ENCODE assay signal across 24 cellular contexts in genomic region chr19:6318772-6319171, GRCh38. TPM values are rescaled to one million over a fixed set of nuclear protein-coding genes. Genes with fewer than 3 reads are reported as not detected.
DNase-seq lines count a peak whose midpoint lies in the region; TF ChIP-seq lines count a peak whose summit lies in the region.
"Had no signal": no experiment of that assay in that cellular context is flagged by ENCODE, and none has a peak within 500 bp of the region (broad histone marks: within the 10 kb centered on the region; RNA-seq: fewer than 3 reads in every experiment).

No MANE protein-coding gene starts in this region.

- H4K20me1 ChIP-seq in mammary epithelial cell (ENCODE audit: insufficient read depth, low read length): no peaks in the 10 kb centered on the region

- CTCF ChIA-PET in mammary epithelial cell (lab: Charles Lee; ENCODE audit: low non-redundant PET): no interaction called here

- H2AFZ ChIP-seq in mammary epithelial cell (ENCODE audit: low read depth, low read length): no peak overlapping the region

- DNase-seq in DMS53 (lab: John Stamatoyannopoulos, UW): peak; percentile 6
- no peak for DNase-seq in DMS53 treated with DMSO at 0.1 percent for 48 hours (lab: John Stamatoyannopoulos, UW; ENCODE audit: unreplicated experiment)
- DNase-seq in stimulated activated CD4-positive, alpha-beta T cell treated with anti-CD3 and anti-CD28 coated beads, Interleukin-1b, Interleukin-23, amount 100 ng/mL, for 48 hours: peak; percentile 62
- no peak for DNase-seq in stimulated activated CD4-positive, alpha-beta T cell treated with anti-CD3 and anti-CD28 coated beads, Interleukin-4, amount 100 ng/mL, for 24 hours
- DNase-seq in mammary epithelial cell: peak; percentile 37
- peak; percentile 0 for DNase-seq in stromal cell of bone marrow (ENCODE audit: low read depth)
- no peak for DNase-seq in NCI-H2029 treated with DMSO at 0.1 percent for 48 hours (lab: John Stamatoyannopoulos, UW)
- DNase-seq in NCI-H82 (lab: John Stamatoyannopoulos, UW): no peak
- DNase-seq: CD4-positive, CD25-positive, alpha-beta regulatory T cell; DMS79 treated with DMSO at 0.1 percent for 48 hours; KG1; NCI-H1417; NK-92 treated with Interleukin-12 subunit alpha and Interleukin-12 subunit beta, amount 100 ng/mL, for 24 hours; pancreas; stimulated activated naive CD8-positive, alpha-beta T cell treated with anti-CD3 and anti-CD28 coated beads, Interleukin-15, Interleukin-2, amounts not matched to agents 100 U/mL and 50 U/mL, for 24 hours; T-helper 17 cell had no signal

- dilution Hi-C loops in mammary epithelial cell (cut with HindIII; ENCODE audit: low sequenced_read_pairs): no loop called here

- no peaks in the 10 kb centered on the region for H3K27me3 ChIP-seq in mammary epithelial cell (ENCODE audit: insufficient read depth, low read length)
- H3K27me3 ChIP-seq: pancreas had no signal

- in situ Hi-C loops in mammary epithelial cell (cut with MboI; ENCODE audit: low sequenced_read_pairs in 2 of 2): loop anchor here in 1 of 2 donors (25.0 kb wide), 1 partner anchor 156 kb away; no protein-coding TSS in a partner anchor

- BruUV-seq in mammary epithelial cell (replicated peaks; lab: Mats Ljungman, UMichigan): no TSS peak

- H3K4me3 ChIP-seq in mammary epithelial cell (replicated peaks in 1 of 3; ENCODE audit: insufficient read depth in 1 of 3, low read depth in 2 of 3, low read length in 3 of 3): no peak overlapping the region
- H3K4me3 ChIP-seq: coronary artery, pancreas had no signal

- no peaks in the 10 kb centered on the region for H3K79me2 ChIP-seq in mammary epithelial cell (ENCODE audit: insufficient read depth, low read length)

- H3K27ac ChIP-seq in mammary epithelial cell (ENCODE audit: insufficient read depth, low read depth, low read length): no peak overlapping the region
- H3K27ac ChIP-seq: 22Rv1, coronary artery, pancreas had no signal

- WGBS in mammary epithelial cell (ENCODE audit: low coverage, missing lambda C conversion rate): 71% methylated on average over 5 of the region's 5 CpGs

- H3K36me3 ChIP-seq in mammary epithelial cell (ENCODE audit: insufficient read depth, low read length): no peaks in the 10 kb centered on the region
- H3K36me3 ChIP-seq: pancreas had no signal

- TF ChIP-seq CTCF in mammary epithelial cell (conservative IDR thresholded peaks at IDR 0.05 in 1 of 2, IDR thresholded peaks at IDR 0.05 in 1 of 2; ENCODE audit: extremely low read depth in 1 of 2, insufficient read depth in 1 of 2, low read depth in 1 of 2, low read length in 2 of 2): no peak

- intact Hi-C loops in mammary epithelial cell (cut with micrococcal nuclease): no loop called here

- no peak overlapping the region for H3K4me2 ChIP-seq in mammary epithelial cell (ENCODE audit: insufficient read depth, low read depth, low read length)

- H3K9me3 ChIP-seq in mammary epithelial cell (replicated peaks; ENCODE audit: insufficient read depth, low read length): no peaks in the 10 kb centered on the region
- H3K9me3 ChIP-seq: pancreas had no signal

- H3K4me1 ChIP-seq in mammary epithelial cell (ENCODE audit: insufficient read depth, low read length): no peaks in the 10 kb centered on the region
- H3K4me1 ChIP-seq: pancreas had no signal

- no peak overlapping the region for H3K9ac ChIP-seq in mammary epithelial cell (ENCODE audit: insufficient read depth, low read length)

RNA-seq across cellular contexts. Expression of gene ACER1, which starts 14.6 kb away (rescaled TPM):
- not detected for total RNA-seq in mammary epithelial cell
- not detected for polyA plus RNA-seq in mammary epithelial cell
- polyA minus RNA-seq in mammary epithelial cell: not detected
- total RNA-seq: activated T-helper 1 cell treated with anti-CD3 and anti-CD28 coated beads, Interleukin-12 subunit alpha, Interleukin-12 subunit beta, Interleukin-2, Interleukin-4 antibody, amounts not matched to agents 30 ng/mL and 10 ng/mL and 1 ng/mL, durations not matched to agents 14 hours and 24 hours and 36 hours; endothelial cell of umbilical vein; liver; myocyte; pancreas; Right ventricle myocardium inferior; urinary bladder had no signal
- polyA plus RNA-seq: pancreas had no signal

RNA-seq across cellular contexts. Expression of gene MLLT1, which starts 39.0 kb away (rescaled TPM):
- 10 to 100 TPM in 1 of 2 donors, 1 to 10 TPM in 1; 5.8 to 45.4 TPM for total RNA-seq in mammary epithelial cell
- polyA plus RNA-seq in mammary epithelial cell: 16.9 TPM
- 14.5 TPM for polyA minus RNA-seq in mammary epithelial cell

RNA-seq across cellular contexts. Expression of gene CLPP, which starts 42.6 kb away (rescaled TPM):
- total RNA-seq in mammary epithelial cell: 100 to 1,000 TPM in 1 of 2 donors, 10 to 100 TPM in 1; 35.0 to 100 TPM
- polyA plus RNA-seq in mammary epithelial cell: 86.3 TPM
- 33.9 TPM for polyA minus RNA-seq in mammary epithelial cell

RNA-seq across cellular contexts. Expression of gene ALKBH7, which starts 53.8 kb away (rescaled TPM):
- 10 to 100 TPM; 33.8 to 38.6 TPM for total RNA-seq in mammary epithelial cell
- 15.9 TPM for polyA plus RNA-seq in mammary epithelial cell
- polyA minus RNA-seq in mammary epithelial cell: 4.3 TPM

RNA-seq across cellular contexts. Expression of gene PSPN, which starts 57.0 kb away (rescaled TPM):
- under 1 TPM; 0.67 to 0.96 TPM for total RNA-seq in mammary epithelial cell
- polyA plus RNA-seq in mammary epithelial cell: 0.31 TPM
- polyA minus RNA-seq in mammary epithelial cell: 2.3 TPM

Comparison
In these comparisons a context has a peak if more than half of its experiments do, and no peak if none do; other contexts are left out.
1. DNase-seq: peak in DMS53 (single experiment), stimulated activated CD4-positive, alpha-beta T cell treated with anti-CD3 and anti-CD28 coated beads, Interleukin-1b, Interleukin-23, amount 100 ng/mL, for 48 hours (single experiment), mammary epithelial cell (single experiment) and stromal cell of bone marrow (single experiment); none in DMS53 treated with DMSO at 0.1 percent for 48 hours (single experiment), stimulated activated CD4-positive, alpha-beta T cell treated with anti-CD3 and anti-CD28 coated beads, Interleukin-4, amount 100 ng/mL, for 24 hours (single experiment), NCI-H2029 treated with DMSO at 0.1 percent for 48 hours (single experiment) and NCI-H82 (single experiment).